31 cellular contexts compared by ENCODE assay signal in genomic region chr1:45177452-45177851, GRCh38. TPM values are rescaled to one million over a fixed set of nuclear protein-coding genes. Genes with fewer than 3 reads are reported as not detected.
A peak's percentile ranks its signal among the peaks of the same experiment; 100 is the strongest.
DNase-seq lines count a peak whose midpoint lies in the region; ATAC-seq, FAIRE-seq and TF ChIP-seq lines count a peak whose summit lies in the region.
"Had no signal": no experiment of that assay in that cellular context is flagged by ENCODE, and none has a peak within 500 bp of the region (broad histone marks: within the 10 kb centered on the region; RNA-seq: fewer than 3 reads in every experiment).

No MANE protein-coding gene starts in this region.

- peaks cover 26% of the 10 kb centered on the region for H3K4me1 ChIP-seq in HepG2 (ENCODE audit: insufficient read depth, low read length)
- H3K4me1 ChIP-seq in right lobe of liver, result peaks cover 0 to 2% (median 1%) of the 10 kb centered on the region in 4 donors
- H3K4me1 ChIP-seq in adipocyte (ENCODE audit: control insufficient read depth, insufficient read depth, low read length), result no peaks in the 10 kb centered on the region
- H3K4me1 ChIP-seq: parathyroid adenoma, testis had no signal

- TF ChIP-seq EP300 in HepG2 (IDR thresholded peaks at IDR 0.05; ENCODE audit: low read depth in 2 of 2, low read length in 2 of 2) (no peak), HepG2 (CRISPR knock-in tag; IDR thresholded peaks at IDR 0.05; ENCODE audit: borderline replicate concordance) (no peak)

- no peak for TF ChIP-seq RAD21 in HepG2 (CRISPR knock-in tag; IDR thresholded peaks at IDR 0.05)

- no peak overlapping the region for H3K27ac ChIP-seq in HepG2 (ENCODE audit: extremely low read length, insufficient read depth, low read length)
- no peak overlapping the region for H3K27ac ChIP-seq in right lobe of liver
- H3K27ac ChIP-seq: dorsolateral prefrontal cortex, esophagus squamous epithelium, KMS-11, parathyroid adenoma, SK-N-MC, testis had no signal

- CTCF ChIA-PET in HepG2 (lab: Yijun Ruan, JAX; ENCODE audit: low intra/inter-chr PET ratio, low total read pairs), result no interaction called here

- FAIRE-seq in HepG2 (lab: Jason Lieb, UNC), result no peak
- FAIRE-seq: endometrium, TTC549, urothelium cell line had no signal

- no peaks in the 10 kb centered on the region for H3K36me3 ChIP-seq in HepG2 (replicated peaks in 1 of 2; ENCODE audit: control insufficient read depth in 1 of 2, insufficient read depth in 2 of 2, low read length in 2 of 2)
- H3K36me3 ChIP-seq in right lobe of liver, result no peaks in the 10 kb centered on the region
- no peaks in the 10 kb centered on the region for H3K36me3 ChIP-seq in adipocyte (ENCODE audit: control insufficient read depth, insufficient read depth, low read length, severe bottlenecking)
- H3K36me3 ChIP-seq: esophagus squamous epithelium had no signal

- no peak for TF ChIP-seq CTCF in HepG2 (CRISPR knock-in tag; IDR thresholded peaks at IDR 0.05)
- TF ChIP-seq CTCF in right lobe of liver (IDR thresholded peaks at IDR 0.05), result no peak

- POLR2A ChIA-PET in HepG2 (lab: Yijun Ruan, JAX), result no interaction called here

- no peak overlapping the region for H3K4me2 ChIP-seq in HepG2 (ENCODE audit: low read depth, low read length)
- H3K4me2 ChIP-seq: KMS-11 had no signal

- TF ChIP-seq POLR2A in HepG2 (IDR thresholded peaks at IDR 0.05; ENCODE audit: insufficient read depth in 1 of 2, low read depth in 2 of 2, low read length in 2 of 2) (no peak), right lobe of liver (IDR thresholded peaks at IDR 0.05) (no peak)

- no peaks in the 10 kb centered on the region; the same call in 1 of the 2 replicates for H4K20me1 ChIP-seq in HepG2 (ENCODE audit: insufficient read depth, low read length)

- H3K4me3 ChIP-seq in HepG2 (replicated peaks in 1 of 3; ENCODE audit: insufficient read depth in 1 of 3, low read depth in 2 of 3, low read length in 3 of 3), result no peak overlapping the region
- H3K4me3 ChIP-seq in right lobe of liver, result no peak overlapping the region
- H3K4me3 ChIP-seq in adipocyte (ENCODE audit: low read length), result no peak overlapping the region
- H3K4me3 ChIP-seq: dorsolateral prefrontal cortex, esophagus squamous epithelium, SK-N-MC, testis had no signal

- intact Hi-C loops in HepG2 (cut with micrococcal nuclease; ENCODE audit: unreplicated experiment) (no loop called here), right lobe of liver (cut with DNase I) (no loop called here)

- H3K9ac ChIP-seq in HepG2 (ENCODE audit: insufficient read depth, low read depth, low read length), result no peak overlapping the region
- H3K9ac ChIP-seq in adipocyte (ENCODE audit: low read length), result no peak overlapping the region
- H3K9ac ChIP-seq: KMS-11, parathyroid adenoma had no signal

- in situ Hi-C loops in HepG2 (cut with HindIII; ENCODE audit: extremely low pct_ligation_motif_present, low pct_unique_long_range_greater_than_20kb), result no loop called here

- no peak overlapping the region for H2AFZ ChIP-seq in HepG2 (ENCODE audit: low read length)
- H2AFZ ChIP-seq: parathyroid adenoma had no signal

- H3K9me3 ChIP-seq in HepG2 (ENCODE audit: low read length) (peaks cover 11% of the 10 kb centered on the region), right lobe of liver (peaks cover 0 to 3% (median 0%) of the 10 kb centered on the region in 4 donors), adipocyte (ENCODE audit: control insufficient read depth, low read length) (no peaks in the 10 kb centered on the region)
- H3K9me3 ChIP-seq: testis had no signal

- ATAC-seq in HepG2 (no peak), right lobe of liver (no peak)
- ATAC-seq in activated CD4-positive, CD25-positive, alpha-beta regulatory T cell treated with anti-CD3 and anti-CD28 coated beads, Interleukin-2, amount 50 U/mL, for 24 hours, result no peak
- ATAC-seq: left lobe of liver, right cardiac atrium had no signal

- H3K27me3 ChIP-seq in HepG2 (ENCODE audit: control insufficient read depth in 1 of 2, insufficient read depth in 2 of 2, low read length in 2 of 2), result no peaks in the 10 kb centered on the region
- peaks cover 5 to 8% of the 10 kb centered on the region in 2 donors for H3K27me3 ChIP-seq in right lobe of liver
- H3K27me3 ChIP-seq in adipocyte (replicated peaks; ENCODE audit: control insufficient read depth, insufficient read depth, low read length), result no peaks in the 10 kb centered on the region
- H3K27me3 ChIP-seq: dorsolateral prefrontal cortex, esophagus squamous epithelium, testis had no signal

- peaks cover 32% of the 10 kb centered on the region for H3K79me2 ChIP-seq in HepG2 (ENCODE audit: insufficient read depth, low read length)
- H3K79me2 ChIP-seq: parathyroid adenoma had no signal

- no peak for DNase-seq in HepG2 (ENCODE audit: low spot score)
- no peak for DNase-seq in right lobe of liver
- peak; percentile 25 for DNase-seq in adipocyte (ENCODE audit: low read depth)
- peak; percentile 18 for DNase-seq in fibroblast of peridontal ligament (ENCODE audit: extremely low read depth)
- DNase-seq in OCI-M1 (lab: John Stamatoyannopoulos, UW), result no peak
- DNase-seq in NCI-H1930 (lab: John Stamatoyannopoulos, UW), result no peak
- DNase-seq in RPMI8226, result no peak
- DNase-seq: activated CD4-positive, alpha-beta T cell treated with anti-CD3 and anti-CD28 coated beads, Interleukin-2, amount 50 U/mL, for 48 hours; activated CD4-positive, CD25-positive, alpha-beta regulatory T cell treated with anti-CD3 and anti-CD28 coated beads, Interleukin-2, amount 50 U/mL, for 72 hours; activated naive CD4-positive, alpha-beta T cell treated with Interleukin-2 at 50 U/mL for 16 hours; AML-193; Calu3; CD4-positive, CD25-positive, alpha-beta regulatory T cell; DMS79; dorsolateral prefrontal cortex; esophagus squamous epithelium; GDM1; NCI-H1048; NCI-H82; right cardiac atrium; stimulated activated CD8-positive, alpha-beta memory T cell treated with anti-CD3 and anti-CD28 coated beads, Interleukin-4, amount 100 ng/mL, for 48 hours; testis had no signal

- BruUV-seq in HepG2 (replicated peaks; lab: Mats Ljungman, UMichigan), result no TSS peak

- 93% methylated on average over 1 of the region's 1 CpG for WGBS in HepG2 (ENCODE audit: low lambda C conversion rate)
- WGBS in right lobe of liver (ENCODE audit: insufficient coverage, low coverage, low lambda C conversion rate, missing lambda C conversion rate), result 86% methylated on average over 1 of the region's 1 CpG

TF ChIP-seq in HepG2, 621 proteins besides CTCF, POLR2A, EP300 and RAD21:
- TF ChIP-seq EHMT2 (IDR thresholded peaks at IDR 0.05; ENCODE audit: borderline replicate concordance, low read depth, low read length) (no peak), CEBPB (IDR thresholded peaks at IDR 0.05; ENCODE audit: borderline replicate concordance, low read depth, low read length) (peak; percentile 54)

RNA-seq across cellular contexts. Expression of gene ZSWIM5, which starts 29.0 kb away (rescaled TPM):
- 11.0 and 13.5 TPM in 2 replicates for total RNA-seq in HepG2 (2016; rRNA removed; fragmentation: Illumina TruSeq; extraction: Trizol)
- total RNA-seq in HepG2 (2016; cell fraction: cytosol; rRNA removed; fragmentation: Illumina TruSeq; extraction: Trizol; ENCODE audit: low read depth), result 3.1 and 3.4 TPM in 2 replicates
- 11.1 and 12.4 TPM in 2 replicates for total RNA-seq in HepG2 (2016; cell fraction: insoluble cytoplasmic fraction; rRNA removed; fragmentation: Illumina TruSeq; extraction: Trizol)
- total RNA-seq in HepG2 (2016; cell fraction: membrane; rRNA removed; fragmentation: Illumina TruSeq; extraction: Trizol), result 4.6 and 5.3 TPM in 2 replicates
- 11.7 and 12.3 TPM in 2 replicates for total RNA-seq in HepG2 (2016; cell fraction: nucleus; rRNA removed; fragmentation: Illumina TruSeq; extraction: Trizol)
- polyA plus RNA-seq in HepG2 (2011; rRNA removed), result 20.6 and 22.0 TPM in 2 replicates
- 12.4 and 16.3 TPM in 2 replicates for polyA plus RNA-seq in HepG2 (2011; cell fraction: cytosol; rRNA removed)
- polyA plus RNA-seq in HepG2 (2011; cell fraction: nucleus; rRNA removed), result 36.8 and 39.3 TPM in 2 replicates
- polyA plus RNA-seq in HepG2 (2012), result 14.2 and 16.1 TPM in 2 replicates
- polyA plus RNA-seq in HepG2 (2016; cell fraction: cytosol; fragmentation: Illumina TruSeq; extraction: Trizol; ENCODE audit: low read depth), result 0.44 and 0.45 TPM in 2 replicates
- polyA plus RNA-seq in HepG2 (2016; cell fraction: insoluble cytoplasmic fraction; fragmentation: Illumina TruSeq; extraction: Trizol; ENCODE audit: low read depth), result 10.3 and 10.4 TPM in 2 replicates
- 1.5 and 1.9 TPM in 2 replicates for polyA plus RNA-seq in HepG2 (2016; cell fraction: membrane; fragmentation: Illumina TruSeq; extraction: Trizol; ENCODE audit: low read depth)
- polyA plus RNA-seq in HepG2 (2016; cell fraction: nucleus; fragmentation: Illumina TruSeq; extraction: Trizol; ENCODE audit: insufficient read depth, low read depth), result 15.8 and 16.6 TPM in 2 replicates
- 10.3 and 47.4 TPM in 2 replicates for polyA minus RNA-seq in HepG2 (2011; rRNA and poly(A)+ RNA removed; ENCODE audit: low replicate concordance)
- polyA minus RNA-seq in HepG2 (2011; cell fraction: cytosol; rRNA and poly(A)+ RNA removed), result 10.9 and 13.2 TPM in 2 replicates
- polyA minus RNA-seq in HepG2 (2011; cell fraction: nucleus; rRNA and poly(A)+ RNA removed), result 23.5 and 24.5 TPM in 2 replicates
- total RNA-seq in right lobe of liver, result under 1 TPM; 0.18 to 0.46 (median 0.31) TPM
- total RNA-seq: HT1080 had no signal

Comparison
In these comparisons a context has a peak if more than half of its experiments do, and no peak if none do; other contexts are left out.
1. DNase-seq: peak in adipocyte (single experiment) and fibroblast of peridontal ligament (single experiment); none in HepG2 (single experiment), right lobe of liver (0 of 3), OCI-M1 (single experiment), NCI-H1930 (0 of 2) and RPMI8226 (single experiment).